ENCODE assay signal across 15 cellular contexts in genomic region chr2:179744341-179744740, GRCh38.
DNase-seq lines count a peak whose midpoint lies in the region; ATAC-seq and TF ChIP-seq lines count a peak whose summit lies in the region.
"Had no signal": no experiment of that assay in that cellular context is flagged by ENCODE, and none has a peak within 500 bp of the region (broad histone marks: within the 10 kb centered on the region; RNA-seq: fewer than 3 reads in every experiment).

No MANE protein-coding gene starts in this region.

- H3K4me3 ChIP-seq in right cardiac atrium (ENCODE audit: low read length), result peak overlapping the region; percentile 78
- H3K4me3 ChIP-seq in dorsolateral prefrontal cortex, result peak overlapping the region in 33 of 59 donors; percentile 4 to 58 (median 38)
- H3K4me3 ChIP-seq in lung, result peak overlapping the region; percentile 16
- H3K4me3 ChIP-seq: BLaER1 treated with 17β-estradiol and CSF1 and Interleukin-3, amounts not matched to agents 10 nM and 100 nM; GM12878 had no signal

- H3K9me3 ChIP-seq in right cardiac atrium (ENCODE audit: control insufficient read depth, low read length) (no peaks in the 10 kb centered on the region), lung (ENCODE audit: control insufficient read depth in 2 of 2, insufficient read depth in 1 of 2, low read length in 1 of 2) (no peaks in the 10 kb centered on the region)
- H3K9me3 ChIP-seq: BLaER1 treated with 17β-estradiol and CSF1 and Interleukin-3, amounts not matched to agents 10 nM and 100 nM had no signal

- intact Hi-C loops in right cardiac atrium (cut with DNase I), result no loop called here
- intact Hi-C loops in Right ventricle myocardium superior (cut with DNase I), result no loop called here
- intact Hi-C loops in dorsolateral prefrontal cortex (cut with DNase I), result no loop called here

- H3K27ac Mint-ChIP-seq in activated naive CD4-positive, alpha-beta T cell treated with anti-CD3 and anti-CD28 coated beads, Interleukin-2, amount 10 ng/mL, durations not matched to agents 7 days and 5 days, result no peak overlapping the region
- H3K27ac Mint-ChIP-seq: B cell; CD8-positive, alpha-beta T cell; H9 had no signal

- H3K4me1 ChIP-seq in right cardiac atrium (ENCODE audit: control insufficient read depth, insufficient read depth, low read length), result no peaks in the 10 kb centered on the region
- no peaks in the 10 kb centered on the region for H3K4me1 ChIP-seq in lung (ENCODE audit: control insufficient read depth in 2 of 2, insufficient read depth in 2 of 2, low read length in 2 of 2)

- TF ChIP-seq CTCF in dorsolateral prefrontal cortex (IDR thresholded peaks at IDR 0.05 in 54 of 56, conservative IDR thresholded peaks at IDR 0.05 in 2 of 56; ENCODE audit: low read depth in 1 of 56, partially characterized antibody in 56 of 56) (no peak), lung (IDR thresholded peaks at IDR 0.05; ENCODE audit: control extremely low read depth, extremely low read depth) (no peak)

- H3K36me3 ChIP-seq in lung (ENCODE audit: control insufficient read depth in 2 of 2, insufficient read depth in 2 of 2, low read length in 2 of 2), result no peaks in the 10 kb centered on the region
- H3K36me3 ChIP-seq: BLaER1 treated with 17β-estradiol and CSF1 and Interleukin-3, amounts not matched to agents 10 nM and 100 nM had no signal

- no peaks in the 10 kb centered on the region for H3K36me3 Mint-ChIP-seq in activated naive CD4-positive, alpha-beta T cell treated with anti-CD3 and anti-CD28 coated beads, Interleukin-2, amount 10 ng/mL, durations not matched to agents 7 days and 5 days
- H3K36me3 Mint-ChIP-seq: CD8-positive, alpha-beta T cell had no signal

- no peaks in the 10 kb centered on the region for H3K27me3 Mint-ChIP-seq in activated naive CD4-positive, alpha-beta T cell treated with anti-CD3 and anti-CD28 coated beads, Interleukin-2, amount 10 ng/mL, durations not matched to agents 7 days and 5 days

- H3K27me3 ChIP-seq in right cardiac atrium (ENCODE audit: control insufficient read depth, insufficient read depth) (no peaks in the 10 kb centered on the region), dorsolateral prefrontal cortex (peaks cover 0 to 4% (median 0%) of the 10 kb centered on the region in 45 donors), lung (ENCODE audit: control insufficient read depth, insufficient read depth) (no peaks in the 10 kb centered on the region)
- H3K27me3 ChIP-seq: BLaER1 treated with 17β-estradiol and CSF1 and Interleukin-3, amounts not matched to agents 10 nM and 100 nM had no signal

- no peaks in the 10 kb centered on the region for H3K9me3 Mint-ChIP-seq in activated naive CD4-positive, alpha-beta T cell treated with anti-CD3 and anti-CD28 coated beads, Interleukin-2, amount 10 ng/mL, durations not matched to agents 7 days and 5 days
- H3K9me3 Mint-ChIP-seq: CD8-positive, alpha-beta T cell; H9 had no signal

- CTCF ChIA-PET in activated naive CD4-positive, alpha-beta T cell treated with anti-CD3 and anti-CD28 coated beads, Interleukin-2, amount 10 ng/mL, durations not matched to agents 7 days and 5 days (lab: Charles Lee), result no interaction called here

- no peak overlapping the region for H3K4me3 Mint-ChIP-seq in activated naive CD4-positive, alpha-beta T cell treated with anti-CD3 and anti-CD28 coated beads, Interleukin-2, amount 10 ng/mL, durations not matched to agents 7 days and 5 days
- H3K4me3 Mint-ChIP-seq: B cell; CD8-positive, alpha-beta T cell; H9 had no signal

- ATAC-seq in right cardiac atrium (peak in 1 of 2 donors; percentile 42), Right ventricle myocardium superior (ENCODE audit: poor library complexity) (no peak), lung (ENCODE audit: insufficient read depth, low FRiP score) (no peak), HG03039 (IDR thresholded peaks at IDR 0.05; ENCODE audit: unreplicated experiment) (no peak)
- ATAC-seq: CD8-positive, alpha-beta T cell; GM12878 had no signal

- 54% methylated on average over 7 of the region's 7 CpGs for WGBS in right cardiac atrium
- 64 to 80% methylated on average over 7 of the region's 7 CpGs for WGBS in lung, 2 donors

- DNase-seq in right cardiac atrium, result no peak
- no peak for DNase-seq in Right ventricle myocardium superior
- no peak for DNase-seq in dorsolateral prefrontal cortex
- DNase-seq in lung (ENCODE audit: low spot score), result no peak
- no peak for DNase-seq in stimulated activated CD8-positive, alpha-beta memory T cell treated with anti-CD3 and anti-CD28 coated beads, Interleukin-4, amount 100 ng/mL, for 48 hours
- DNase-seq in activated naive CD4-positive, alpha-beta T cell treated with anti-CD3 and anti-CD28 coated beads, Interleukin-2, amount 10 ng/mL, durations not matched to agents 7 days and 5 days, result no peak
- no peak for DNase-seq in NCI-H526 treated with DMSO at 0.1 percent for 48 hours (lab: John Stamatoyannopoulos, UW)
- DNase-seq: Calu3; CD8-positive, alpha-beta T cell; DMS79 treated with DMSO at 0.1 percent for 48 hours; H9 had no signal

- no peak overlapping the region for H3K27ac ChIP-seq in right cardiac atrium (ENCODE audit: low read length)
- H3K27ac ChIP-seq in dorsolateral prefrontal cortex, result no peak overlapping the region
- H3K27ac ChIP-seq in lung (ENCODE audit: low read depth in 1 of 2, low read length in 1 of 2), result no peak overlapping the region
- H3K27ac ChIP-seq: BLaER1 treated with 17β-estradiol and CSF1 and Interleukin-3, amounts not matched to agents 10 nM and 100 nM had no signal

- H3K4me1 Mint-ChIP-seq in activated naive CD4-positive, alpha-beta T cell treated with anti-CD3 and anti-CD28 coated beads, Interleukin-2, amount 10 ng/mL, durations not matched to agents 7 days and 5 days, result no peaks in the 10 kb centered on the region
- H3K4me1 Mint-ChIP-seq: B cell, H9 had no signal

Comparison
In these comparisons a context has a peak if more than half of its experiments do, and no peak if none do; other contexts are left out.
1. H3K4me3 ChIP-seq: peak in every context shown above with its lines; median percentile 78 in right cardiac atrium; 38 in dorsolateral prefrontal cortex; 16 in lung.